Comparison of ENCODE assay signal across 8 cellular contexts in the genomic region with DNA sequence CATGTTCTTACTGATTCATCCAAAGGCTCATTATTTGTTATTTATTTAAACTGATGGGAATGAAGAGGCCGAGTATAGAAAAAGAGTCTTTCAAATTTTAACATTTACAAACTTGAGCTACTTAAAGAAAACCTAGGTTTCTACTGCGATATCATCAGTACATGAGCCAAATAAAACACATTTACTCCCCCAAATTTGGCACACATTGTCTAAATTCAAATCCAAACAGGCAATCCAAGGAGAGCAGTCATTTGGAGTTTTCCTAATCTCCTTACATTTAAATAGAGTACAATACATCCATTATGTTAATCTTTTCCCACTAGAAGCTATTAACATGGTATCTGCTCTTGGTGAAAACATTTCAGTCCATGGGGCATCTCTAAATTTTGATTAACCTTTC. TPM values are rescaled to one million over a fixed set of nuclear protein-coding genes. Genes with fewer than 3 reads are reported as not detected.
A peak's percentile ranks its signal among the peaks of the same experiment; 100 is the strongest.
DNase-seq lines count a peak whose midpoint lies in the region; ATAC-seq and TF ChIP-seq lines count a peak whose summit lies in the region.
"Had no signal": no experiment of that assay in that cellular context is flagged by ENCODE, and none has a peak within 500 bp of the region (broad histone marks: within the 10 kb centered on the region; RNA-seq: fewer than 3 reads in every experiment).

No MANE protein-coding gene starts in this region.

- no peak overlapping the region for H2BK15ac ChIP-seq in IMR-90 (ENCODE audit: low read depth, low read length)

- DNase-seq in Calu3 (no peak), IMR-90 (peak; percentile 31), nephron progenitor cell (no peak), suprapubic skin (ENCODE audit: low spot score in 2 of 2) (no peak), 8988T (no peak)
- no peak for DNase-seq in central memory CD8-positive, alpha-beta T cell (ENCODE audit: low spot score in 2 of 2)
- DNase-seq: left colon had no signal

- no peak overlapping the region for H4K5ac ChIP-seq in IMR-90 (ENCODE audit: low read depth, low read length)

- BruUV-seq in Calu3 (replicated peaks; lab: Mats Ljungman, UMichigan) (no TSS peak), IMR-90 (replicated peaks; lab: Mats Ljungman, UMichigan) (no TSS peak)

- peaks cover 10% of the 10 kb centered on the region; the same call in 1 of the 2 replicates for H4K20me1 ChIP-seq in IMR-90 (ENCODE audit: insufficient read depth, low read length)

- no peak overlapping the region for H3K18ac ChIP-seq in IMR-90 (ENCODE audit: low read depth, low read length)

- no peak overlapping the region for H3K4me3 ChIP-seq in IMR-90 (ENCODE audit: insufficient read depth, low read depth, low read length)
- H3K4me3 ChIP-seq in suprapubic skin = no peak overlapping the region

- dilution Hi-C loops in IMR-90 (cut with HindIII; ENCODE audit: low sequenced_read_pairs, unreplicated experiment) = no loop called here

- no peak for TF ChIP-seq CTCF in Calu3 (IDR thresholded peaks at IDR 0.05; ENCODE audit: unreplicated experiment)
- TF ChIP-seq CTCF in IMR-90 (conservative IDR thresholded peaks at IDR 0.05; ENCODE audit: low read depth, low read length) = no peak
- TF ChIP-seq CTCF in nephron progenitor cell (IDR thresholded peaks at IDR 0.05) = no peak
- no peak for TF ChIP-seq CTCF in suprapubic skin (IDR thresholded peaks at IDR 0.05)

- H2BK120ac ChIP-seq in IMR-90 (ENCODE audit: low read depth, low read length) = no peak overlapping the region

- H3K4me1 Mint-ChIP-seq in Calu3 (ENCODE audit: low read depth, unreplicated experiment) = peaks cover 35% of the 10 kb centered on the region
- H3K4me1 Mint-ChIP-seq in central memory CD8-positive, alpha-beta T cell = peaks cover 52% of the 10 kb centered on the region
- peaks cover 44% of the 10 kb centered on the region for H3K4me1 Mint-ChIP-seq in nephron progenitor cell

- H3K4me2 ChIP-seq in IMR-90 (ENCODE audit: low read depth, low read length) = no peak overlapping the region; the same call in 1 of the 2 replicates

- H3K36me3 ChIP-seq in IMR-90 (ENCODE audit: control insufficient read depth, insufficient read depth, low read length) (no peaks in the 10 kb centered on the region), suprapubic skin (no peaks in the 10 kb centered on the region)

- no peak overlapping the region for H2BK5ac ChIP-seq in IMR-90 (ENCODE audit: low read depth, low read length, poor library complexity, severe bottlenecking)

- H3K79me1 ChIP-seq in IMR-90 (ENCODE audit: low read depth in 1 of 2, low read length in 2 of 2) = peaks cover 16 to 37% of the 10 kb centered on the region in 2 experiments

- no peak overlapping the region for H3K9ac ChIP-seq in IMR-90 (ENCODE audit: low read depth, low read length)

- H4K8ac ChIP-seq in IMR-90 (ENCODE audit: low read depth in 2 of 2, low read length in 2 of 2) = no peak overlapping the region

- H3K4ac ChIP-seq in IMR-90 (ENCODE audit: low read depth, low read length) = no peak overlapping the region

- H3K56ac ChIP-seq in IMR-90 (ENCODE audit: extremely low read depth, insufficient read depth, low read length) = no peak overlapping the region

- H2BK20ac ChIP-seq in IMR-90 (ENCODE audit: low read depth, low read length) = no peak overlapping the region

- H3K27me3 Mint-ChIP-seq in Calu3 (ENCODE audit: unreplicated experiment) = no peaks in the 10 kb centered on the region
- H3K27me3 Mint-ChIP-seq in central memory CD8-positive, alpha-beta T cell = no peaks in the 10 kb centered on the region
- H3K27me3 Mint-ChIP-seq in nephron progenitor cell (ENCODE audit: low read depth, poor library complexity) = peaks cover 2% of the 10 kb centered on the region

- peaks cover 15% of the 10 kb centered on the region for H3K36me3 Mint-ChIP-seq in Calu3 (ENCODE audit: insufficient read depth, unreplicated experiment)
- peaks cover 6% of the 10 kb centered on the region for H3K36me3 Mint-ChIP-seq in central memory CD8-positive, alpha-beta T cell (ENCODE audit: insufficient read depth)
- H3K36me3 Mint-ChIP-seq in nephron progenitor cell (ENCODE audit: low read depth) = peaks cover 19% of the 10 kb centered on the region

- H3K9me1 ChIP-seq in IMR-90 (ENCODE audit: insufficient read depth, low read length) = peaks cover 3% of the 10 kb centered on the region; the same call in 1 of the 2 replicates

- in situ Hi-C loops in IMR-90 (cut with MboI; ENCODE audit: low sequenced_read_pairs) = no loop called here

- no peaks in the 10 kb centered on the region for H3K9me3 ChIP-seq in IMR-90 (ENCODE audit: control insufficient read depth, insufficient read depth, low read length)
- no peaks in the 10 kb centered on the region for H3K9me3 ChIP-seq in suprapubic skin

- 0 out of 2 replicates have a peak overlapping the region, but pooled peaks have one; percentile 73 for H3K23ac ChIP-seq in IMR-90 (ENCODE audit: low read depth, low read length)

- H3K4me3 Mint-ChIP-seq in Calu3 (ENCODE audit: low read depth, unreplicated experiment) = peak overlapping the region; percentile 99
- H3K4me3 Mint-ChIP-seq in central memory CD8-positive, alpha-beta T cell = peak overlapping the region; percentile 89
- H3K4me3 Mint-ChIP-seq in nephron progenitor cell = peak overlapping the region; percentile 92

- H3K27me3 ChIP-seq in IMR-90 (ENCODE audit: control insufficient read depth, insufficient read depth, low read length) (no peaks in the 10 kb centered on the region), suprapubic skin (no peaks in the 10 kb centered on the region)

- H2AK9ac ChIP-seq in IMR-90 (replicated peaks; ENCODE audit: low read depth, low read length, poor library complexity) = no peak overlapping the region

- no peak for TF ChIP-seq RAD21 in IMR-90 (IDR thresholded peaks at IDR 0.05; ENCODE audit: low read length)

- intact Hi-C loops in Calu3 (cut with micrococcal nuclease; ENCODE audit: unreplicated experiment) (no loop called here), IMR-90 (cut with micrococcal nuclease) (loop anchor here (2.0 kb wide), 1 partner anchor 204 kb away; the partner anchor contains the start of gene FAM171A1)

- peak overlapping the region; percentile 61; the same call in 1 of the 2 replicates for H3K14ac ChIP-seq in IMR-90 (replicated peaks; ENCODE audit: low read depth, low read length)

- H2AFZ ChIP-seq in IMR-90 (replicated peaks; ENCODE audit: low read length, poor library complexity) = no peak overlapping the region

- H3K9me3 Mint-ChIP-seq in Calu3 (ENCODE audit: low read depth, unreplicated experiment) (no peaks in the 10 kb centered on the region), nephron progenitor cell (no peaks in the 10 kb centered on the region)
- H3K9me3 Mint-ChIP-seq in central memory CD8-positive, alpha-beta T cell = no peaks in the 10 kb centered on the region

- H3K4me1 ChIP-seq in IMR-90 (ENCODE audit: control insufficient read depth, insufficient read depth, low read length) (peaks cover 11% of the 10 kb centered on the region), suprapubic skin (peaks cover 38% of the 10 kb centered on the region)

- no peak for TF ChIP-seq EP300 in suprapubic skin (IDR thresholded peaks at IDR 0.05)

- no peak overlapping the region for H2AK5ac ChIP-seq in IMR-90 (ENCODE audit: low read depth, low read length)

- WGBS in IMR-90 (ENCODE audit: extremely low coverage in 2 of 2, insufficient read length in 1 of 2), 2 experiments = 60% methylated on average over 1 of the region's 2 CpGs; no CpG with 5 or more reads in 1 of the 2 experiments
- 78% methylated on average over 2 of the region's 2 CpGs for WGBS in suprapubic skin

- no peak for ATAC-seq in IMR-90 (ENCODE audit: low read depth)
- ATAC-seq in central memory CD8-positive, alpha-beta T cell (replicated peaks; ENCODE audit: extremely low read depth, poor library complexity, severe bottlenecking) = no peak
- ATAC-seq in GM21529 (IDR thresholded peaks at IDR 0.05; ENCODE audit: unreplicated experiment) = no peak
- ATAC-seq: left colon had no signal

- H3K27ac ChIP-seq in IMR-90 (ENCODE audit: insufficient read depth, low read length) (no peak overlapping the region), suprapubic skin (no peak overlapping the region)

- POLR2A ChIA-PET in IMR-90 (lab: Charles Lee; ENCODE audit: unreplicated experiment) = no interaction called here

- no peak for TF ChIP-seq POLR2A in IMR-90 (IDR thresholded peaks at IDR 0.05; ENCODE audit: low read depth, low read length)
- TF ChIP-seq POLR2A in suprapubic skin (IDR thresholded peaks at IDR 0.05) = no peak

- no peak overlapping the region for H3K27ac Mint-ChIP-seq in Calu3 (ENCODE audit: unreplicated experiment)
- no peak overlapping the region for H3K27ac Mint-ChIP-seq in central memory CD8-positive, alpha-beta T cell (ENCODE audit: low read depth)
- no peak overlapping the region for H3K27ac Mint-ChIP-seq in nephron progenitor cell

- CTCF ChIA-PET in Calu3 (lab: Charles Lee) (interaction anchor here (0.6 to 1.2 kb wide), 2 partner anchors 10 to 60 kb away, joined by 4 to 7 read pairs; no protein-coding TSS in a partner anchor), IMR-90 (lab: Yijun Ruan, JAX) (no interaction called here)

- no peak overlapping the region for H4K91ac ChIP-seq in IMR-90 (ENCODE audit: insufficient read depth, low read depth, low read length)

TF ChIP-seq in IMR-90, 13 proteins besides CTCF, POLR2A, EP300 and RAD21 (continues in another document):
- TF ChIP-seq, protein P1, sequence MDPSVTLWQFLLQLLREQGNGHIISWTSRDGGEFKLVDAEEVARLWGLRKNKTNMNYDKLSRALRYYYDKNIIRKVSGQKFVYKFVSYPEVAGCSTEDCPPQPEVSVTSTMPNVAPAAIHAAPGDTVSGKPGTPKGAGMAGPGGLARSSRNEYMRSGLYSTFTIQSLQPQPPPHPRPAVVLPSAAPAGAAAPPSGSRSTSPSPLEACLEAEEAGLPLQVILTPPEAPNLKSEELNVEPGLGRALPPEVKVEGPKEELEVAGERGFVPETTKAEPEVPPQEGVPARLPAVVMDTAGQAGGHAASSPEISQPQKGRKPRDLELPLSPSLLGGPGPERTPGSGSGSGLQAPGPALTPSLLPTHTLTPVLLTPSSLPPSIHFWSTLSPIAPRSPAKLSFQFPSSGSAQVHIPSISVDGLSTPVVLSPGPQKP (IDR thresholded peaks at IDR 0.05; ENCODE audit: borderline replicate concordance, low read depth, low read length) = no peak
- TF ChIP-seq MXI1 (IDR thresholded peaks at IDR 0.05; ENCODE audit: borderline replicate concordance, low read depth, low read length) (no peak), FOS (IDR thresholded peaks at IDR 0.05; ENCODE audit: low read depth, low read length) (no peak), RFX5 (IDR thresholded peaks at IDR 0.05; ENCODE audit: low read depth, low read length) (no peak), MAZ (IDR thresholded peaks at IDR 0.05; ENCODE audit: borderline replicate concordance, low read depth, low read length) (no peak), SMC3 (IDR thresholded peaks at IDR 0.05; ENCODE audit: low read depth, low read length) (no peak), NFE2L2 (IDR thresholded peaks at IDR 0.05; ENCODE audit: low read depth, low read length) (no peak), BHLHE40 (IDR thresholded peaks at IDR 0.05; ENCODE audit: low read depth, low read length) (no peak)

RNA-seq across cellular contexts. Expression of gene NMT2, which starts 2.2 kb away (rescaled TPM):
- total RNA-seq in Calu3 (2022) (7.5 and 8.6 TPM in 2 replicates), IMR-90 (2012; rRNA removed) (41.0 and 51.9 TPM in 2 replicates), suprapubic skin (10 to 100 TPM; 14.1 to 25.5 (median 16.6) TPM)
- polyA plus RNA-seq in IMR-90 (2012; rRNA removed) = 15.5 and 18.7 TPM in 2 replicates
- polyA plus RNA-seq in IMR-90 (2012; cell fraction: cytosol; rRNA removed) = 5.5 and 9.5 TPM in 2 replicates
- polyA plus RNA-seq in IMR-90 (2012; cell fraction: nucleus; rRNA removed; ENCODE audit: low replicate concordance) = 6.7 and 28.2 TPM in 2 replicates
